8 cellular contexts compared by ENCODE assay signal in the genomic region with DNA sequence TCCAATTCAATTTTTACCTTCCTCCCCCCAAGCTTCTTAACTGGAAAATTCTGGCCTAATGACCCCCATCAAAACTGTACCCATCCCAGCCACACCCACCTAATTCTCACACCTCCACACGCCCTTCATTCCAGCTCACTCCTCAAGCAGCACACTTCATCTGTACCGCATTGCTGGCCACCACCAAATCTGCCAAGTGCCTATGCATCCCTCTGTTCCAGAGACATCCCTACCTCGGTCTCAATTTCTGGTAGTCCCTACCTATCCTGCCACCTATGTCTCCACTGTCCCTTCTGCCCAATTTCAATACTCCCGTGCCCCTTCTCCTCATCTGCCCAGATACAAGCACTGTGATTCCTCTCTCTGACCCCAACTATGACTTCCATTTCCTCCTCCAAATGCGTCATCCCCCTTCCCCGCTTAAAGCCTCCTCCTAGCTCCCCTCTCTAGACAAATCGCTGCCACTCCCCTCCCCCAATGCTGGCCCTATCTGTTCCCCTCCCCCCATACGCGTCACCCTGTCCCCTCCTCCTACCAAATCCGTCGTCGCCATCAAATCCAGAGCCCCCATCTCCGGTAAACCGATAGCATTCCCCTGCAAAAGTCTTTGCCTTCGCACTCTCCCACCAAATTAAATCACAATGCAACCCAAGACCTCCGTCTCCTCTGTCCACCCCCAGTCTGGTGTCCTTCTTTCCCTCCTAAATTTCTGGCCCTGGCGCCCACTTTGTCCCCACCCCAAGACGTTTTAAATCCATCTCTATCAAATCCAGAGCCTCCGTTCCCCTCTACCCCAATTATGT. TPM values are rescaled to one million over a fixed set of nuclear protein-coding genes. Genes with fewer than 3 reads are reported as not detected.
DNase-seq lines count a peak whose midpoint lies in the region.

No MANE protein-coding gene starts in this region.

- peak overlapping the region; percentile 97; the same call in 1 of the 2 replicates for H3K4me3 ChIP-seq in iPS DF 6.9 (ENCODE audit: low read length)

- H3K4me1 ChIP-seq in iPS DF 6.9 (ENCODE audit: control insufficient read depth, insufficient read depth, low read length) = peaks cover 8% of the 10 kb centered on the region

- no peaks in the 10 kb centered on the region for H3K27me3 ChIP-seq in iPS DF 6.9 (ENCODE audit: control insufficient read depth, insufficient read depth, low read length)

- intact Hi-C loops in posterior vena cava (cut with DNase I) = no loop called here

- WGBS in iPS DF 6.9 (ENCODE audit: insufficient coverage, insufficient read length) = 100% methylated on average over 1 of the region's 19 CpGs

- no peak overlapping the region for H3K27ac ChIP-seq in iPS DF 6.9 (ENCODE audit: low read length)

- H3K9me3 ChIP-seq in iPS DF 6.9 (ENCODE audit: control insufficient read depth, insufficient read depth, low read length) = no peaks in the 10 kb centered on the region

- peak in 2 of 3 experiments; percentile 37 to 53 for DNase-seq in NCI-H1417 (lab: John Stamatoyannopoulos, UW)
- no peak for DNase-seq in NCI-H1417 treated with DMSO at 0.1 percent for 48 hours (lab: John Stamatoyannopoulos, UW)
- DNase-seq in RKO (ENCODE audit: low spot score) = peak; percentile 77
- DNase-seq in amniotic epithelial cell (ENCODE audit: low read depth) = peak; percentile 52
- no peak for DNase-seq in iPS DF 6.9 (ENCODE audit: low read depth, low spot score)
- peak; percentile 24 to 47 for DNase-seq in stimulated activated CD4-positive, alpha-beta T cell treated with anti-CD3 and anti-CD28 coated beads, Interleukin-12 subunit alpha, Interleukin-12 subunit beta, amount 100 ng/mL, for 24 hours (ENCODE audit: low read depth in 2 of 2)
- no peak for DNase-seq in NCI-H1092 treated with DMSO at 0.1 percent for 48 hours (lab: John Stamatoyannopoulos, UW)
- no peak for DNase-seq in posterior vena cava (ENCODE audit: low spot score)

- H3K36me3 ChIP-seq in iPS DF 6.9 (ENCODE audit: control insufficient read depth, insufficient read depth, low read length) = no peaks in the 10 kb centered on the region; the same call in 1 of the 2 replicates

RNA-seq across cellular contexts. Expression of a gene that starts 1.2 kb away (rescaled TPM):
- total RNA-seq in posterior vena cava = 100 to 1,000 TPM; 148 to 150 TPM

RNA-seq across cellular contexts. Expression of a gene that starts 20.7 kb away (rescaled TPM):
- 10 to 100 TPM; 23.2 to 35.5 TPM for total RNA-seq in posterior vena cava

RNA-seq across cellular contexts. Expression of a gene that starts 30.2 kb away (rescaled TPM):
- 100 to 1,000 TPM in 1 of 2 donors, 10 to 100 TPM in 1; 51.4 to 221 TPM for total RNA-seq in posterior vena cava

Comparison
In these comparisons a context has a peak if more than half of its experiments do, and no peak if none do; other contexts are left out.
1. DNase-seq: peak in NCI-H1417 (2 of 3), RKO (single experiment), amniotic epithelial cell (single experiment) and stimulated activated CD4-positive, alpha-beta T cell treated with anti-CD3 and anti-CD28 coated beads, Interleukin-12 subunit alpha, Interleukin-12 subunit beta, amount 100 ng/mL, for 24 hours (2 of 2); none in NCI-H1417 treated with DMSO at 0.1 percent for 48 hours (single experiment), iPS DF 6.9 (single experiment), NCI-H1092 treated with DMSO at 0.1 percent for 48 hours (single experiment) and posterior vena cava (single experiment).